ENCODE assay signal across 19 cellular contexts in genomic region chr10:117568226-117568625, GRCh38. TPM values are rescaled to one million over a fixed set of nuclear protein-coding genes. Genes with fewer than 3 reads are reported as not detected.
"Had no signal": no experiment of that assay in that cellular context is flagged by ENCODE, and none has a peak within 500 bp of the region (broad histone marks: within the 10 kb centered on the region; RNA-seq: fewer than 3 reads in every experiment).

No MANE protein-coding gene starts in this region.

- H3K9me3 ChIP-seq: colonic mucosa, lower lobe of right lung, prostate gland, right lobe of liver, tibial nerve, upper lobe of right lung, vagina had no signal

- H3K79me2 ChIP-seq: hepatocyte, parathyroid adenoma had no signal

- H3K36me3 ChIP-seq: colonic mucosa, lower lobe of right lung, prostate gland, right lobe of liver, tibial nerve, upper lobe of right lung, vagina had no signal

- H3K27me3 ChIP-seq: colonic mucosa, right lobe of liver, vagina had no signal

- H2AFZ ChIP-seq: hepatocyte, parathyroid adenoma had no signal

- H3K4me1 ChIP-seq: colonic mucosa, lower lobe of right lung, parathyroid adenoma, prostate gland, right lobe of liver, tibial nerve, upper lobe of right lung, vagina had no signal

- H3K4me3 ChIP-seq: colonic mucosa, hepatocyte, lower lobe of right lung, prostate gland, right lobe of liver, tibial nerve, upper lobe of right lung, vagina had no signal

- H3K4me2 ChIP-seq: hepatocyte had no signal

- H3K27ac ChIP-seq: colonic mucosa, hepatocyte, lower lobe of right lung, parathyroid adenoma, prostate gland, right lobe of liver, tibial nerve, upper lobe of right lung, vagina had no signal

- H3K9ac ChIP-seq: parathyroid adenoma had no signal

- ATAC-seq: esophagus mucosa; left lobe of liver; lower lobe of right lung; natural killer cell treated with Interleukin-12 subunit alpha and Interleukin-12 subunit beta and Interleukin-15 and Interleukin-18, amount 100 ng/mL, for 72 hours; right lobe of liver; stimulated activated memory B cell treated with anti-CD40 and anti-IgM and Interleukin-4, amounts not matched to agents 10 μg/mL and 1 μg/mL and 100 μg/mL, for 72 hours; upper lobe of right lung had no signal

- DNase-seq: colonic mucosa; effector CD8-positive, alpha-beta T cell; foreskin melanocyte; head of caudate nucleus; lower lobe of right lung; midbrain; right lobe of liver; stimulated activated CD4-positive, alpha-beta T cell treated with anti-CD3 and anti-CD28 coated beads, Interleukin-4, amount 100 ng/mL, for 1 hour; upper lobe of right lung had no signal

RNA-seq across cellular contexts. Expression of gene EMX2, which starts 25.7 kb away (rescaled TPM):
- total RNA-seq: colonic mucosa; dermis microvascular lymphatic vessel endothelial cell; esophagus mucosa; hepatocyte; left lobe of liver; lower lobe of right lung; natural killer cell treated with Interleukin-12 subunit alpha and Interleukin-12 subunit beta and Interleukin-15 and Interleukin-18, amount 100 ng/mL, for 72 hours; right lobe of liver; upper lobe of right lung had no signal
